ENCODE assay signal across 11 cellular contexts in genomic region chr9:38032266-38032830, GRCh38. TPM values are rescaled to one million over a fixed set of nuclear protein-coding genes. Genes with fewer than 3 reads are reported as not detected.
A peak's percentile ranks its signal among the peaks of the same experiment; 100 is the strongest.
DNase-seq lines count a peak whose midpoint lies in the region; ATAC-seq and TF ChIP-seq lines count a peak whose summit lies in the region.
"Had no signal": no experiment of that assay in that cellular context is flagged by ENCODE, and none has a peak within 500 bp of the region (broad histone marks: within the 10 kb centered on the region; RNA-seq: fewer than 3 reads in every experiment).

No MANE protein-coding gene starts in this region.

- no peak overlapping the region for H3K4me3 Mint-ChIP-seq in natural killer cell

- whole genome bisulfite sequencing in thymus, result 67% methylated on average over 12 of the region's 12 CpGs

- TF ChIP-seq CTCF in natural killer cell (IDR thresholded peaks at IDR 0.05) (no peak), GM10248 (IDR thresholded peaks at IDR 0.05; ENCODE audit: control extremely low read depth, extremely low read depth, low read depth, missing control alignments) (no peak)

- H3K36me3 ChIP-seq in thymus (ENCODE audit: control insufficient read depth, insufficient read depth), result no peaks in the 10 kb centered on the region

- H3K27ac ChIP-seq in thymus (ENCODE audit: low read depth), result peak overlapping the region; percentile 8

- no peaks in the 10 kb centered on the region for H3K36me3 Mint-ChIP-seq in natural killer cell

- H3K27ac Mint-ChIP-seq in natural killer cell, result no peak overlapping the region

- no peak overlapping the region for H3K4me3 ChIP-seq in thymus (ENCODE audit: low read length)

- ATAC-seq in esophagus mucosa (peak; percentile 93), natural killer cell (no peak), HG02588 (IDR thresholded peaks at IDR 0.05; ENCODE audit: unreplicated experiment) (no peak)

- intact Hi-C loops in natural killer cell (cut with micrococcal nuclease), result no loop called here

- CTCF ChIA-PET in GM10248 (lab: Yijun Ruan, JAX), result interaction anchor here (1.2 kb wide), 1 partner anchor 9 kb away, joined by 4 read pairs; no protein-coding TSS in a partner anchor

- peaks cover 3% of the 10 kb centered on the region for H3K4me1 ChIP-seq in thymus (ENCODE audit: control insufficient read depth, insufficient read depth, low read length)

- H3K27me3 ChIP-seq in thymus (ENCODE audit: control insufficient read depth, insufficient read depth), result no peaks in the 10 kb centered on the region

- no peaks in the 10 kb centered on the region for H3K27me3 Mint-ChIP-seq in natural killer cell (ENCODE audit: low read depth in 2 of 2)

- peaks cover 0 to 30% of the 10 kb centered on the region in 2 donors for H3K4me1 Mint-ChIP-seq in natural killer cell

- no peaks in the 10 kb centered on the region for H3K9me3 Mint-ChIP-seq in natural killer cell

- POLR2A ChIA-PET in GM10248 (lab: Yijun Ruan, JAX), result no interaction called here

- no peaks in the 10 kb centered on the region for H3K9me3 ChIP-seq in thymus (ENCODE audit: control insufficient read depth)

- DNase-seq in RPMI8226, result peak; percentile 74
- peak; percentile 86 for DNase-seq in mucosa of gallbladder (ENCODE audit: low spot score)
- no peak for DNase-seq in natural killer cell
- DNase-seq in GM10248 (ENCODE audit: extremely low spot score), result no peak
- DNase-seq in NCI-H128 (lab: John Stamatoyannopoulos, UW; ENCODE audit: unreplicated experiment), result no peak
- DNase-seq: activated CD8-positive, alpha-beta memory T cell treated with anti-CD3 and anti-CD28 coated beads for 24 hours; DMS153; NCI-H1417 treated with DMSO at 0.1 percent for 48 hours had no signal

RNA-seq across cellular contexts. Expression of gene SHB, which starts 36.7 kb away (rescaled TPM):
- total RNA-seq in esophagus mucosa (34.0 TPM), mucosa of gallbladder (54.5 TPM), natural killer cell (1 to 10 TPM; 2.7 to 7.1 (median 2.9) TPM)
- polyA plus RNA-seq in thymus, result 5.5 TPM

Comparison
In these comparisons a context has a peak if more than half of its experiments do, and no peak if none do; other contexts are left out.
1. DNase-seq: peak in RPMI8226 (single experiment) and mucosa of gallbladder (single experiment); none in natural killer cell (single experiment), GM10248 (single experiment) and NCI-H128 (single experiment).